In genomic region chr7:75905785-75906604, GRCh38 we compare ENCODE assay signal across 8 cellular contexts. TPM values are rescaled to one million over a fixed set of nuclear protein-coding genes. Genes with fewer than 3 reads are reported as not detected.
DNase-seq lines count a peak whose midpoint lies in the region; ATAC-seq, FAIRE-seq and TF ChIP-seq lines count a peak whose summit lies in the region.

No MANE protein-coding gene starts in this region.

- TF ChIP-seq EP300 in A549 (IDR thresholded peaks at IDR 0.05) (no peak), Ishikawa (IDR thresholded peaks at IDR 0.05; ENCODE audit: borderline replicate concordance) (no peak)

- H3K27me3 ChIP-seq in SJCRH30: no peaks in the 10 kb centered on the region
- H3K27me3 ChIP-seq in parathyroid adenoma (ENCODE audit: control insufficient read depth, insufficient read depth, low read length): no peaks in the 10 kb centered on the region

- peaks cover 5% of the 10 kb centered on the region for H3K4me1 Mint-ChIP-seq in glutamatergic neuron (ENCODE audit: low read depth, unreplicated experiment)

- WGBS in A549 (ENCODE audit: missing lambda C conversion rate): 23% methylated on average over 15 of the region's 17 CpGs

- no peak overlapping the region for H3K9ac ChIP-seq in parathyroid adenoma

- peak overlapping the region; percentile 38 for H3K27ac Mint-ChIP-seq in glutamatergic neuron (ENCODE audit: unreplicated experiment)

- POLR2A ChIA-PET in A549 (lab: Yijun Ruan, JAX): interaction anchor here (0.8 to 2.2 kb wide), 4 partner anchors 9 to 142 kb away, joined by 3 to 25 read pairs (median 3); partner anchors contain the start of genes MDH2, POR and STYXL1

- H3K4me1 ChIP-seq in A549 (peaks cover 28% of the 10 kb centered on the region), SJCRH30 (peaks cover 8% of the 10 kb centered on the region; the same call in 1 of the 2 replicates), parathyroid adenoma (peaks cover 14% of the 10 kb centered on the region)

- no peak for TF ChIP-seq POLR2A in A549 (IDR thresholded peaks at IDR 0.05; ENCODE audit: low read length)

- no peak for FAIRE-seq in A549 (lab: Jason Lieb, UNC)

- H3K4me2 ChIP-seq in A549 (peak overlapping the region; percentile 60), parathyroid adenoma (ENCODE audit: low read length) (peak overlapping the region; percentile 56)

- DNase-seq in A549 (ENCODE audit: low read depth in 1 of 2, low spot score in 1 of 2) (peak; percentile 47 to 87), SJCRH30 (peak; percentile 72 to 81), glutamatergic neuron (peak; percentile 26)
- DNase-seq in effector CD4-positive, alpha-beta T cell: no peak
- DNase-seq in activated CD8-positive, alpha-beta memory T cell treated with anti-CD3 and anti-CD28 coated beads for 24 hours: no peak

- TF ChIP-seq RAD21 in A549 (conservative IDR thresholded peaks at IDR 0.05 in 1 of 2, IDR thresholded peaks at IDR 0.05 in 1 of 2) (peak in 1 of 2 experiments; percentile 23; a peak in 1 of 5 replicates), Ishikawa (IDR thresholded peaks at IDR 0.05; ENCODE audit: low read depth) (no peak)

- H3K36me3 ChIP-seq in SJCRH30 (no peaks in the 10 kb centered on the region), parathyroid adenoma (ENCODE audit: control insufficient read depth, insufficient read depth, low read length) (no peaks in the 10 kb centered on the region)

- H3K9me3 ChIP-seq in A549 (no peaks in the 10 kb centered on the region), SJCRH30 (replicated peaks) (no peaks in the 10 kb centered on the region), parathyroid adenoma (ENCODE audit: control insufficient read depth, low read length) (no peaks in the 10 kb centered on the region)

- H2AFZ ChIP-seq in parathyroid adenoma: peak overlapping the region; percentile 83

- peak; percentile 92 to 99 for ATAC-seq in A549
- ATAC-seq in GM18519 (IDR thresholded peaks at IDR 0.05; ENCODE audit: low FRiP score, unreplicated experiment): no peak

- peaks cover 5% of the 10 kb centered on the region for H3K27me3 Mint-ChIP-seq in glutamatergic neuron (ENCODE audit: unreplicated experiment)

- peaks cover 5% of the 10 kb centered on the region for H3K9me3 Mint-ChIP-seq in glutamatergic neuron (ENCODE audit: unreplicated experiment)

- no peak overlapping the region for H3K4me3 Mint-ChIP-seq in glutamatergic neuron (ENCODE audit: unreplicated experiment)

- peak overlapping the region; percentile 71 to 82 for H3K27ac ChIP-seq in A549
- peak overlapping the region; percentile 23; the same call in 1 of the 2 replicates for H3K27ac ChIP-seq in SJCRH30
- peak overlapping the region; percentile 99 for H3K27ac ChIP-seq in parathyroid adenoma

- TF ChIP-seq CTCF in A549 (IDR thresholded peaks at IDR 0.05): no peak
- no peak for TF ChIP-seq CTCF in glutamatergic neuron (IDR thresholded peaks at IDR 0.05; ENCODE audit: partially characterized antibody, unreplicated experiment)
- TF ChIP-seq CTCF in parathyroid adenoma (IDR thresholded peaks at IDR 0.05): no peak

- no peak overlapping the region for H3K4me3 ChIP-seq in A549
- peak overlapping the region; percentile 33 for H3K4me3 ChIP-seq in SJCRH30
- H3K4me3 ChIP-seq in parathyroid adenoma (ENCODE audit: low read depth, low read length): no peak overlapping the region

- H3K79me2 ChIP-seq in parathyroid adenoma: no peaks in the 10 kb centered on the region

- no peaks in the 10 kb centered on the region for H3K36me3 Mint-ChIP-seq in glutamatergic neuron (ENCODE audit: unreplicated experiment)

- CTCF ChIA-PET in A549 (lab: Yijun Ruan, JAX): interaction anchor here (1.1 kb wide), 1 partner anchor 39 kb away, joined by 3 read pairs; no protein-coding TSS in a partner anchor

TF ChIP-seq in A549, 52 proteins besides CTCF, POLR2A, EP300 and RAD21 (continues in another document):
- TF ChIP-seq E2F6 (IDR thresholded peaks at IDR 0.05; ENCODE audit: borderline replicate concordance, low read depth) (no peak), HOXA7 (CRISPR knock-in tag; IDR thresholded peaks at IDR 0.05) (no peak), RCOR1 (IDR thresholded peaks at IDR 0.05; ENCODE audit: low read depth, low read length) (no peak), ELK1 (IDR thresholded peaks at IDR 0.05; ENCODE audit: low read depth, low read length) (no peak), NFE2L2 (conservative IDR thresholded peaks at IDR 0.05; ENCODE audit: low read length) (no peak)
- TF ChIP-seq, protein P1, sequence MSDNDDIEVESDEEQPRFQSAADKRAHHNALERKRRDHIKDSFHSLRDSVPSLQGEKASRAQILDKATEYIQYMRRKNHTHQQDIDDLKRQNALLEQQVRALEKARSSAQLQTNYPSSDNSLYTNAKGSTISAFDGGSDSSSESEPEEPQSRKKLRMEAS (IDR thresholded peaks at IDR 0.05): no peak
- TF ChIP-seq, protein P2, sequence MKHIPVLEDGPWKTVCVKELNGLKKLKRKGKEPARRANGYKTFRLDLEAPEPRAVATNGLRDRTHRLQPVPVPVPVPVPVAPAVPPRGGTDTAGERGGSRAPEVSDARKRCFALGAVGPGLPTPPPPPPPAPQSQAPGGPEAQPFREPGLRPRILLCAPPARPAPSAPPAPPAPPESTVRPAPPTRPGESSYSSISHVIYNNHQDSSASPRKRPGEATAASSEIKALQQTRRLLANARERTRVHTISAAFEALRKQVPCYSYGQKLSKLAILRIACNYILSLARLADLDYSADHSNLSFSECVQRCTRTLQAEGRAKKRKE (CRISPR knock-in tag; IDR thresholded peaks at IDR 0.05; ENCODE audit: low read depth): no peak

TF ChIP-seq in Ishikawa, 13 proteins besides CTCF, POLR2A, EP300 and RAD21:
- no peak for TF ChIP-seq CREB1 (IDR thresholded peaks at IDR 0.05; ENCODE audit: low read depth)
- peak; percentile 98 for TF ChIP-seq CEBPB (IDR thresholded peaks at IDR 0.05)

RNA-seq across cellular contexts. Expression of gene POR, which starts 9.0 kb away (rescaled TPM):
- 69.6 and 71.1 TPM in 2 replicates for polyA plus RNA-seq in A549 (2011; rRNA removed)
- polyA plus RNA-seq in A549 (2012; cell fraction: cytosol; rRNA removed): 93.7 and 128 TPM in 2 replicates
- 328 and 664 TPM in 2 replicates for polyA plus RNA-seq in A549 (2012; cell fraction: nucleus; rRNA removed)
- polyA plus RNA-seq in A549 (2017; fragmentation: RNase III; extraction: RNeasy Plus Mini Kit Qiagen cat#74134 plus additional on column Dnase treatment): 81.3 to 109 TPM (median 103 TPM) in 3 replicates
- polyA minus RNA-seq in A549 (2011; rRNA and poly(A)+ RNA removed): 88.6 and 115 TPM in 2 replicates
- total RNA-seq in SJCRH30 (2014; rRNA removed; shearing (Covaris generic)): 106 and 109 TPM in 2 replicates
- 119 TPM for total RNA-seq in glutamatergic neuron (ENCODE audit: unreplicated experiment)

RNA-seq across cellular contexts. Expression of gene RHBDD2, which starts 27.2 kb away (rescaled TPM):
- polyA plus RNA-seq in A549 (2011; rRNA removed) (61.3 and 65.2 TPM in 2 replicates), A549 (2017; fragmentation: RNase III; extraction: RNeasy Plus Mini Kit Qiagen cat#74134 plus additional on column Dnase treatment) (50.3 to 62.0 TPM (median 59.8 TPM) in 3 replicates)
- polyA plus RNA-seq in A549 (2012; cell fraction: cytosol; rRNA removed): 68.6 and 92.9 TPM in 2 replicates
- 111 and 114 TPM in 2 replicates for polyA plus RNA-seq in A549 (2012; cell fraction: nucleus; rRNA removed)
- 70.3 and 85.9 TPM in 2 replicates for polyA minus RNA-seq in A549 (2011; rRNA and poly(A)+ RNA removed)
- 49.3 and 50.6 TPM in 2 replicates for total RNA-seq in SJCRH30 (2014; rRNA removed; shearing (Covaris generic))
- 85.6 TPM for total RNA-seq in glutamatergic neuron (ENCODE audit: unreplicated experiment)

Comparison
In these comparisons a context has a peak if more than half of its experiments do, and no peak if none do; other contexts are left out.
1. DNase-seq: peak in A549 (2 of 2), SJCRH30 (2 of 2) and glutamatergic neuron (single experiment); none in effector CD4-positive, alpha-beta T cell (single experiment) and activated CD8-positive, alpha-beta memory T cell treated with anti-CD3 and anti-CD28 coated beads for 24 hours (single experiment).
2. H3K27ac ChIP-seq: peak in every context shown above with its lines; median percentile 99 in parathyroid adenoma; 76 in A549; 23 in SJCRH30.